10 cellular contexts compared by ENCODE assay signal in genomic region chr6:149075616-149076354, GRCh38.
DNase-seq lines count a peak whose midpoint lies in the region; ATAC-seq lines count a peak whose summit lies in the region.
"Had no signal": no experiment of that assay in that cellular context is flagged by ENCODE, and none has a peak within 500 bp of the region (broad histone marks: within the 10 kb centered on the region; RNA-seq: fewer than 3 reads in every experiment).

No MANE protein-coding gene starts in this region.

- H3K9me3 ChIP-seq in mesenchymal stem cell (ENCODE audit: control insufficient read depth, low read length) = peaks cover 3% of the 10 kb centered on the region

- H2AFZ ChIP-seq in mesenchymal stem cell (ENCODE audit: low read depth, low read length) = no peak overlapping the region

- no peak overlapping the region for H2BK12ac ChIP-seq in mesenchymal stem cell (ENCODE audit: low read length in 2 of 2)

- no peak overlapping the region for H3K14ac ChIP-seq in mesenchymal stem cell (ENCODE audit: low read length in 2 of 2)

- peak overlapping the region; percentile 77 for H3K27ac ChIP-seq in mesenchymal stem cell (ENCODE audit: low read length, poor library complexity, severe bottlenecking)

- no peaks in the 10 kb centered on the region for H3K79me1 ChIP-seq in mesenchymal stem cell (replicated peaks; ENCODE audit: low read length, poor library complexity, severe bottlenecking)

- no peak for ATAC-seq in GM18870 (IDR thresholded peaks at IDR 0.05; ENCODE audit: unreplicated experiment)

- intact Hi-C loops in activated T-helper 1 cell treated with anti-CD3 and anti-CD28 coated beads, Interleukin-12 subunit alpha, Interleukin-12 subunit beta, Interleukin-2, Interleukin-4 antibody, amounts not matched to agents 30 ng/mL and 10 ng/mL and 1 ng/mL, durations not matched to agents 14 hours and 24 hours and 36 hours (cut with micrococcal nuclease) = loop anchor here (2.0 kb wide), 1 partner anchor 15 kb away; no protein-coding TSS in a partner anchor

- no peak overlapping the region for H3K9ac ChIP-seq in mesenchymal stem cell (ENCODE audit: low read length)

- H3K4me1 Mint-ChIP-seq in activated T-helper 1 cell treated with anti-CD3 and anti-CD28 coated beads, Interleukin-12 subunit alpha, Interleukin-12 subunit beta, Interleukin-2, Interleukin-4 antibody, amounts not matched to agents 30 ng/mL and 10 ng/mL and 1 ng/mL, durations not matched to agents 14 hours and 24 hours and 36 hours (ENCODE audit: low read depth) = peaks cover 61% of the 10 kb centered on the region

- no peak overlapping the region for H2BK5ac ChIP-seq in mesenchymal stem cell (ENCODE audit: low read depth, low read length, poor library complexity, severe bottlenecking)

- no peaks in the 10 kb centered on the region for H3K27me3 ChIP-seq in mesenchymal stem cell (ENCODE audit: control insufficient read depth in 1 of 2, insufficient read depth in 1 of 2, low read length in 2 of 2)

- H3K27ac Mint-ChIP-seq in activated T-helper 1 cell treated with anti-CD3 and anti-CD28 coated beads, Interleukin-12 subunit alpha, Interleukin-12 subunit beta, Interleukin-2, Interleukin-4 antibody, amounts not matched to agents 30 ng/mL and 10 ng/mL and 1 ng/mL, durations not matched to agents 14 hours and 24 hours and 36 hours = peak overlapping the region; percentile 62

- H3K23ac ChIP-seq in mesenchymal stem cell (ENCODE audit: low read length in 2 of 2) = no peak overlapping the region

- no peak overlapping the region for H2AK5ac ChIP-seq in mesenchymal stem cell (ENCODE audit: low read length, severe bottlenecking)

- H3K4me1 ChIP-seq in mesenchymal stem cell (ENCODE audit: control insufficient read depth, insufficient read depth, low read depth, low read length) = peaks cover 12% of the 10 kb centered on the region

- H3K4me3 ChIP-seq in mesenchymal stem cell (ENCODE audit: insufficient read depth in 1 of 2, low read depth in 1 of 2, low read length in 2 of 2) = no peak overlapping the region

- H3K18ac ChIP-seq in mesenchymal stem cell (ENCODE audit: low read depth in 1 of 2, low read length in 2 of 2) = no peak overlapping the region

- peak overlapping the region; percentile 42 for H3K4me2 ChIP-seq in mesenchymal stem cell (ENCODE audit: low read length, poor library complexity, severe bottlenecking)

- H3K36me3 Mint-ChIP-seq in activated T-helper 1 cell treated with anti-CD3 and anti-CD28 coated beads, Interleukin-12 subunit alpha, Interleukin-12 subunit beta, Interleukin-2, Interleukin-4 antibody, amounts not matched to agents 30 ng/mL and 10 ng/mL and 1 ng/mL, durations not matched to agents 14 hours and 24 hours and 36 hours (ENCODE audit: low read depth) = peaks cover 26% of the 10 kb centered on the region

- H3K27me3 Mint-ChIP-seq in activated T-helper 1 cell treated with anti-CD3 and anti-CD28 coated beads, Interleukin-12 subunit alpha, Interleukin-12 subunit beta, Interleukin-2, Interleukin-4 antibody, amounts not matched to agents 30 ng/mL and 10 ng/mL and 1 ng/mL, durations not matched to agents 14 hours and 24 hours and 36 hours (ENCODE audit: insufficient read depth) = no peaks in the 10 kb centered on the region

- WGBS in mesenchymal stem cell = 89% methylated on average over 3 of the region's 6 CpGs

- H2BK120ac ChIP-seq in mesenchymal stem cell (ENCODE audit: low read depth, low read length) = no peak overlapping the region

- no peak overlapping the region for H2BK15ac ChIP-seq in mesenchymal stem cell (ENCODE audit: low read depth, poor library complexity, severe bottlenecking)

- H4K8ac ChIP-seq in mesenchymal stem cell (ENCODE audit: low read length) = peak overlapping the region; percentile 64

- peaks cover 0 to 13% of the 10 kb centered on the region in 2 experiments for H3K36me3 ChIP-seq in mesenchymal stem cell (ENCODE audit: control insufficient read depth in 1 of 2, insufficient read depth in 2 of 2, low read depth in 1 of 2, low read length in 2 of 2)

- DNase-seq in NCI-H345 (lab: John Stamatoyannopoulos, UW) (peak; percentile 6), NCI-H345 treated with DMSO at 0.1 percent for 48 hours (lab: John Stamatoyannopoulos, UW; ENCODE audit: unreplicated experiment) (no peak), GM03348 (ENCODE audit: low spot score) (peak; percentile 33), mesenchymal stem cell (no peak), globus pallidus (ENCODE audit: low spot score) (no peak)
- DNase-seq in activated T-helper 1 cell treated with anti-CD3 and anti-CD28 coated beads, Interleukin-12 subunit alpha, Interleukin-12 subunit beta, Interleukin-2, Interleukin-4 antibody, amounts not matched to agents 30 ng/mL and 10 ng/mL and 1 ng/mL, durations not matched to agents 14 hours and 24 hours and 36 hours (ENCODE audit: low spot score) = no peak
- DNase-seq in activated effector memory CD4-positive, alpha-beta T cell treated with Interleukin-2 at 50 U/mL for 16 hours = no peak
- DNase-seq: kidney, NCI-H1092 had no signal

- H3K9me3 Mint-ChIP-seq in activated T-helper 1 cell treated with anti-CD3 and anti-CD28 coated beads, Interleukin-12 subunit alpha, Interleukin-12 subunit beta, Interleukin-2, Interleukin-4 antibody, amounts not matched to agents 30 ng/mL and 10 ng/mL and 1 ng/mL, durations not matched to agents 14 hours and 24 hours and 36 hours = peaks cover 7% of the 10 kb centered on the region

- no peak overlapping the region for H3K4me3 Mint-ChIP-seq in activated T-helper 1 cell treated with anti-CD3 and anti-CD28 coated beads, Interleukin-12 subunit alpha, Interleukin-12 subunit beta, Interleukin-2, Interleukin-4 antibody, amounts not matched to agents 30 ng/mL and 10 ng/mL and 1 ng/mL, durations not matched to agents 14 hours and 24 hours and 36 hours

- peak overlapping the region; percentile 34 for H4K91ac ChIP-seq in mesenchymal stem cell (ENCODE audit: low read length)

- no peak overlapping the region for H3K4ac ChIP-seq in mesenchymal stem cell (ENCODE audit: low read depth in 1 of 2, low read length in 2 of 2)

Comparison
In these comparisons a context has a peak if more than half of its experiments do, and no peak if none do; other contexts are left out.
1. DNase-seq: peak in NCI-H345 (single experiment) and GM03348 (single experiment); none in NCI-H345 treated with DMSO at 0.1 percent for 48 hours (single experiment), activated T-helper 1 cell treated with anti-CD3 and anti-CD28 coated beads, Interleukin-12 subunit alpha, Interleukin-12 subunit beta, Interleukin-2, Interleukin-4 antibody, amounts not matched to agents 30 ng/mL and 10 ng/mL and 1 ng/mL, durations not matched to agents 14 hours and 24 hours and 36 hours (single experiment), mesenchymal stem cell (single experiment), globus pallidus (single experiment) and activated effector memory CD4-positive, alpha-beta T cell treated with Interleukin-2 at 50 U/mL for 16 hours (single experiment).